Comparison of ENCODE assay signal across 14 cellular contexts in the genomic region with DNA sequence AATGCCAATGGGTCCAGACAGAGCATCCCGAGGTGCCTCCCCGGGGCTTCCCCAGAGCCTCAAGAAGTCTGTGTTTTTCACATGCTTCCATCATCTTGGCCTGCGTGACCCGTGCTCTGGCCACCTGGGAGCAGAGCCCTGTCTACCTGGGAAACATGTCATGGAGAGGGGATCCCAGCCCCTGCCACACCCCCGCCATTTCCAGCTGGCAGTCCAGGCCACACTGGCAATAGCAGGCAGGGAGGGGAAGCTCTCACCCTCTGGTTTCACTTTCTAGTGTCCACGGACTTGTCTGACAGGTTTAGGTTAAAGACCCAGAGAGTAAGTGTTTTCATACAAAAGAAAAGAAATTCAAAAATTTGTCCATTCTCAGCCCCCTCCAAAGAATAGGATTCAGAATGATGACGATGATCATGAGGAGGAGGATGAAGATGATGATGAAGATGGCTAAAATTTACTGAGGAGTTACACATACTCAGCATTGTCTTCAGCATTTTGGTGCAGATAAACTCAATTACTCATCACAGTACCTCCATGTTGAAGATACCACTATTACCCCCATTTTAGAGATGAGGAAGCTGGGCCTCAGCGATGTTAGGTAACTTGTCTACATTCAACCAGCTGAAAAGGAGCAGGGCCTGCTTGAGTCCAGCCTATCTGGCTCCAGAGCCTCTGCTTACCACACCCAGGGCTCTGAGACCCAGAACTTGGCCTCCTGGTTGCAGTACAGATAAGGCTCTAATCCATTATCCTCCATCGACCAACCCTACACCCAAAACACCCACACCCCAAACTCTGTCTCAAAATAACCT. TPM values are rescaled to one million over a fixed set of nuclear protein-coding genes. Genes with fewer than 3 reads are reported as not detected.
DNase-seq lines count a peak whose midpoint lies in the region; ATAC-seq, FAIRE-seq and TF ChIP-seq lines count a peak whose summit lies in the region.
"Had no signal": no experiment of that assay in that cellular context is flagged by ENCODE, and none has a peak within 500 bp of the region (broad histone marks: within the 10 kb centered on the region; RNA-seq: fewer than 3 reads in every experiment).

No MANE protein-coding gene starts in this region.

- no TSS peak for BruUV-seq in GM12878 (replicated peaks; lab: Mats Ljungman, UMichigan)

- no peaks in the 10 kb centered on the region for H3K79me2 ChIP-seq in GM12878 (ENCODE audit: control insufficient read depth, insufficient read depth, low read length)

- peak; percentile 18 for FAIRE-seq in GM12878 (lab: Jason Lieb, UNC)
- FAIRE-seq: A549 had no signal

- ATAC-seq in GM12878 (no peak), HG02852 (IDR thresholded peaks at IDR 0.05; ENCODE audit: unreplicated experiment) (no peak)
- ATAC-seq: A549 had no signal

- in situ Hi-C loops in GM12878 (cut with MboI) (no loop called here), transverse colon (cut with MboI; ENCODE audit: low pct_ligation_motif_present in 1 of 4, low pct_unique_long_range_greater_than_20kb in 1 of 4, low sequenced_read_pairs in 3 of 4) (no loop called here)

- RAD21 ChIA-PET in GM12878 (lab: Charles Lee; ENCODE audit: unreplicated experiment): interaction anchor here (0.8 to 4.3 kb wide), 2 partner anchors 9 to 106 kb away, joined by 4 to 33 read pairs; partner anchors contain the start of gene SMIM5

- no peak overlapping the region for H3K4me2 ChIP-seq in GM12878 (ENCODE audit: control insufficient read depth, insufficient read depth)
- H3K4me2 ChIP-seq: A549, neural progenitor cell, SK-N-SH had no signal

- CTCF ChIA-PET in GM12878 (lab: Yijun Ruan, JAX): interaction anchor here (0.6 to 10.0 kb wide), 4 partner anchors 8 to 105 kb away, joined by 3 to 89 read pairs (median 13); partner anchors contain the start of gene SMIM5

- H3K4me3 ChIP-seq in GM12878 (no peak overlapping the region), transverse colon (no peak overlapping the region)
- H3K4me3 ChIP-seq: A549, MG63, neural progenitor cell had no signal

- H3K36me3 ChIP-seq in GM12878 (ENCODE audit: control insufficient read depth in 2 of 2, insufficient read depth in 2 of 2, low read length in 1 of 2): peaks cover 3 to 6% of the 10 kb centered on the region in 2 experiments; a peak in 3 of 4 replicates
- H3K36me3 ChIP-seq in transverse colon: no peaks in the 10 kb centered on the region
- H3K36me3 ChIP-seq: MG63, neural progenitor cell had no signal

- POLR2A ChIA-PET in GM12878 (lab: Charles Lee): no interaction called here

- H3K9me3 ChIP-seq in GM12878 (replicated peaks; ENCODE audit: control insufficient read depth, insufficient read depth, low read length) (no peaks in the 10 kb centered on the region), transverse colon (no peaks in the 10 kb centered on the region)
- H3K9me3 ChIP-seq: A549, MG63, SK-N-SH had no signal

- no peak overlapping the region for H3K9ac ChIP-seq in GM12878 (ENCODE audit: control insufficient read depth, insufficient read depth, low read length)
- H3K9ac ChIP-seq: SK-N-SH had no signal

- no peak for TF ChIP-seq POLR2A in GM12878 (IDR thresholded peaks at IDR 0.05; ENCODE audit: low read depth, low read length)
- TF ChIP-seq POLR2A in transverse colon (IDR thresholded peaks at IDR 0.05): no peak

- SMC1A ChIA-PET in GM12878 (lab: Charles Lee; ENCODE audit: uncharacterized antibody, unreplicated experiment): interaction anchor here (0.8 to 2.1 kb wide), 2 partner anchors 9 to 143 kb away, joined by 3 to 7 read pairs; partner anchors contain the start of gene SMIM5

- DNase-seq in NCI-H2196 (lab: John Stamatoyannopoulos, UW; ENCODE audit: unreplicated experiment): peak; percentile 28
- no peak for DNase-seq in NCI-H2196 treated with DMSO at 0.1 percent for 48 hours (lab: John Stamatoyannopoulos, UW; ENCODE audit: unreplicated experiment)
- no peak for DNase-seq in GM12878 (ENCODE audit: low read depth, low spot score)
- DNase-seq in kidney tubule cell (ENCODE audit: low spot score): peak; percentile 36
- DNase-seq in transverse colon: peak; percentile 70
- DNase-seq in posterior vena cava (ENCODE audit: low spot score): no peak
- DNase-seq in stimulated activated naive CD4-positive, alpha-beta T cell (lab: John Stamatoyannopoulos, UW): no peak
- DNase-seq: activated CD4-positive, alpha-beta T cell treated with anti-CD3 and anti-CD28 coated beads for 48 hours; MG63; NCI-H82; SK-N-SH had no signal

- no peak for TF ChIP-seq CTCF in GM12878 (IDR thresholded peaks at IDR 0.05 in 2 of 3, conservative IDR thresholded peaks at IDR 0.05 in 1 of 3; ENCODE audit: control insufficient read depth in 2 of 3, extremely low read depth in 1 of 3, insufficient read depth in 1 of 3, low read depth in 3 of 3, low read length in 3 of 3)
- TF ChIP-seq CTCF in transverse colon (IDR thresholded peaks at IDR 0.05): peak in 1 of 5 experiments; percentile 6

- peaks cover 14% of the 10 kb centered on the region for H3K4me1 ChIP-seq in GM12878 (ENCODE audit: control insufficient read depth, insufficient read depth, low read length)
- H3K4me1 ChIP-seq in transverse colon: peaks cover 8 to 52% (median 35%) of the 10 kb centered on the region in 4 donors
- H3K4me1 ChIP-seq: neural progenitor cell had no signal

- H4K20me1 ChIP-seq in GM12878 (ENCODE audit: control insufficient read depth, insufficient read depth): no peaks in the 10 kb centered on the region

- H2AFZ ChIP-seq in GM12878 (ENCODE audit: control insufficient read depth, low read depth, low read length): no peak overlapping the region
- H2AFZ ChIP-seq: neural progenitor cell had no signal

- no peaks in the 10 kb centered on the region for H3K27me3 ChIP-seq in GM12878 (replicated peaks in 1 of 2; ENCODE audit: control insufficient read depth in 2 of 2, insufficient read depth in 2 of 2, low read length in 1 of 2)
- H3K27me3 ChIP-seq in transverse colon: no peaks in the 10 kb centered on the region
- H3K27me3 ChIP-seq: MG63, neural progenitor cell had no signal

- WGBS in GM12878 (ENCODE audit: insufficient coverage, insufficient replicate concordance, low lambda C conversion rate, missing lambda C conversion rate): 92% methylated on average over 9 of the region's 9 CpGs
- WGBS in transverse colon (ENCODE audit: low coverage in 1 of 2), 2 donors: 61% methylated on average over 4 to 9 of the region's 9 CpGs

- no peak for TF ChIP-seq RAD21 in GM12878 (IDR thresholded peaks at IDR 0.05; ENCODE audit: insufficient read depth, low read depth, low read length)

- TF ChIP-seq EP300 in GM12878 (IDR thresholded peaks at IDR 0.05; ENCODE audit: borderline replicate concordance in 1 of 2, control insufficient read depth in 1 of 2, low read depth in 2 of 2, low read length in 2 of 2): no peak
- no peak for TF ChIP-seq EP300 in transverse colon (IDR thresholded peaks at IDR 0.05; ENCODE audit: low read depth)

- intact Hi-C loops in GM12878 (cut with micrococcal nuclease; ENCODE audit: unreplicated experiment): no loop called here
- intact Hi-C loops in transverse colon (cut with DNase I; ENCODE audit: low total_unique reads): no loop called here
- intact Hi-C loops in posterior vena cava (cut with DNase I): no loop called here

- H3K27ac ChIP-seq in GM12878 (ENCODE audit: control insufficient read depth, insufficient read depth) (no peak overlapping the region), transverse colon (peak overlapping the region; percentile 64 to 88 (median 68))
- H3K27ac ChIP-seq: neural progenitor cell had no signal

RNA-seq across cellular contexts. Expression of gene SMIM5, which starts 9.2 kb away (rescaled TPM):
- 0.38 and 0.61 TPM in 2 replicates for total RNA-seq in GM12878 (2013; cell fraction: nucleolus; rRNA removed)
- total RNA-seq in GM12878 (2014; rRNA removed): not detected in 2 replicates
- total RNA-seq in GM12878 (2014; rRNA removed; fragmentation: Illumina TruSeq; extraction: Trizol): not detected in 2 replicates
- total RNA-seq in GM12878 (2021): not detected in 2 replicates
- 0.07 TPM for polyA plus RNA-seq in GM12878 (2011; ENCODE audit: low read depth)
- not detected in 2 replicates for polyA plus RNA-seq in GM12878 (2011; rRNA removed)
- not detected in 2 replicates for polyA plus RNA-seq in GM12878 (2011; cell fraction: cytosol; rRNA removed)
- 0.20 TPM in 1 of 2 replicates, not detected in the other for polyA plus RNA-seq in GM12878 (2011; cell fraction: nucleus; rRNA removed)
- 0.20 and 0.39 TPM in 2 replicates for polyA plus RNA-seq in GM12878 (2012)
- not detected in 2 replicates for polyA plus RNA-seq in GM12878 (2014; fragmentation: Illumina TruSeq; extraction: Trizol)
- not detected for polyA plus RNA-seq in GM12878 (2014; fragmentation: Nextera tagmentation; extraction: Ambion mirVana)
- polyA plus RNA-seq in GM12878 (2014; rRNA removed): 0.04 TPM in 1 of 2 replicates, not detected in the other
- polyA plus RNA-seq in GM12878 (2016; fragmentation: Nextera tagmentation; extraction: Ambion mirVana): under 1 TPM; 0.08 to 0.11 TPM
- not detected in 2 replicates for polyA minus RNA-seq in GM12878 (2011; rRNA and poly(A)+ RNA removed)
- not detected in 2 replicates for polyA minus RNA-seq in GM12878 (2011; cell fraction: cytosol; rRNA and poly(A)+ RNA removed)
- polyA minus RNA-seq in GM12878 (2011; cell fraction: nucleus; rRNA and poly(A)+ RNA removed): not detected in 2 replicates
- 10 to 100 TPM in 3 of 4 donors, not detected in 1; 31.3 to 71.4 (median 50.0) TPM for total RNA-seq in transverse colon
- total RNA-seq in posterior vena cava: under 1 TPM; 0.38 to 0.97 TPM

RNA-seq across cellular contexts. Expression of gene RECQL5, which starts 24.5 kb away (rescaled TPM):
- total RNA-seq in GM12878 (2013; cell fraction: nucleolus; rRNA removed): 112 and 142 TPM in 2 replicates
- 22.3 and 26.8 TPM in 2 replicates for total RNA-seq in GM12878 (2014; rRNA removed)
- total RNA-seq in GM12878 (2014; rRNA removed; fragmentation: Illumina TruSeq; extraction: Trizol): 13.9 and 15.3 TPM in 2 replicates
- total RNA-seq in GM12878 (2021): 30.0 and 32.1 TPM in 2 replicates
- polyA plus RNA-seq in GM12878 (2011; ENCODE audit: low read depth): 13.1 TPM
- polyA plus RNA-seq in GM12878 (2011; rRNA removed): 10.5 and 15.2 TPM in 2 replicates
- 15.7 and 17.6 TPM in 2 replicates for polyA plus RNA-seq in GM12878 (2011; cell fraction: cytosol; rRNA removed)
- 194 and 196 TPM in 2 replicates for polyA plus RNA-seq in GM12878 (2011; cell fraction: nucleus; rRNA removed)
- 28.1 and 34.0 TPM in 2 replicates for polyA plus RNA-seq in GM12878 (2012)
- 11.2 and 18.0 TPM in 2 replicates for polyA plus RNA-seq in GM12878 (2014; fragmentation: Illumina TruSeq; extraction: Trizol)
- polyA plus RNA-seq in GM12878 (2014; fragmentation: Nextera tagmentation; extraction: Ambion mirVana): 1 to 10 TPM; 3.6 to 6.4 TPM
- polyA plus RNA-seq in GM12878 (2014; rRNA removed): 26.6 and 30.6 TPM in 2 replicates
- 10 to 100 TPM; 26.9 to 27.3 TPM for polyA plus RNA-seq in GM12878 (2016; fragmentation: Nextera tagmentation; extraction: Ambion mirVana)
- 18.1 and 28.2 TPM in 2 replicates for polyA minus RNA-seq in GM12878 (2011; rRNA and poly(A)+ RNA removed)
- 8.1 and 13.6 TPM in 2 replicates for polyA minus RNA-seq in GM12878 (2011; cell fraction: cytosol; rRNA and poly(A)+ RNA removed)
- polyA minus RNA-seq in GM12878 (2011; cell fraction: nucleus; rRNA and poly(A)+ RNA removed): 29.1 and 47.5 TPM in 2 replicates
- total RNA-seq in transverse colon: 100 to 1,000 TPM in 2 of 4 donors, 10 to 100 TPM in 2; 25.1 to 129 (median 80.3) TPM
- 10 to 100 TPM; 14.5 to 14.8 TPM for total RNA-seq in posterior vena cava

RNA-seq across cellular contexts. Expression of gene SAP30BP, which starts 24.7 kb away (rescaled TPM):
- total RNA-seq in GM12878 (2013; cell fraction: nucleolus; rRNA removed): 99.0 and 115 TPM in 2 replicates
- 57.9 and 61.9 TPM in 2 replicates for total RNA-seq in GM12878 (2014; rRNA removed)
- total RNA-seq in GM12878 (2014; rRNA removed; fragmentation: Illumina TruSeq; extraction: Trizol): 67.7 and 71.2 TPM in 2 replicates
- total RNA-seq in GM12878 (2021): 76.8 and 89.3 TPM in 2 replicates
- polyA plus RNA-seq in GM12878 (2011; ENCODE audit: low read depth): 40.6 TPM
- 73.7 and 77.4 TPM in 2 replicates for polyA plus RNA-seq in GM12878 (2011; rRNA removed)
- polyA plus RNA-seq in GM12878 (2011; cell fraction: cytosol; rRNA removed): 90.9 and 110 TPM in 2 replicates
- polyA plus RNA-seq in GM12878 (2011; cell fraction: nucleus; rRNA removed): 309 and 339 TPM in 2 replicates
- 64.2 and 66.5 TPM in 2 replicates for polyA plus RNA-seq in GM12878 (2012)
- polyA plus RNA-seq in GM12878 (2014; fragmentation: Illumina TruSeq; extraction: Trizol): 97.8 and 100 TPM in 2 replicates
- 100 to 1,000 TPM; 149 to 166 TPM for polyA plus RNA-seq in GM12878 (2014; fragmentation: Nextera tagmentation; extraction: Ambion mirVana)
- polyA plus RNA-seq in GM12878 (2014; rRNA removed): 87.7 and 91.2 TPM in 2 replicates
- polyA plus RNA-seq in GM12878 (2016; fragmentation: Nextera tagmentation; extraction: Ambion mirVana): 100 to 1,000 TPM; 107 to 116 TPM
- polyA minus RNA-seq in GM12878 (2011; rRNA and poly(A)+ RNA removed): 50.5 and 57.8 TPM in 2 replicates
- 19.1 and 32.4 TPM in 2 replicates for polyA minus RNA-seq in GM12878 (2011; cell fraction: cytosol; rRNA and poly(A)+ RNA removed)
- polyA minus RNA-seq in GM12878 (2011; cell fraction: nucleus; rRNA and poly(A)+ RNA removed): 33.9 and 65.3 TPM in 2 replicates
- total RNA-seq in transverse colon: 10 to 100 TPM; 49.0 to 83.8 (median 71.4) TPM
- 10 to 100 TPM; 56.7 to 66.1 TPM for total RNA-seq in posterior vena cava

RNA-seq across cellular contexts. Expression of gene MYO15B, which starts 54.8 kb away (rescaled TPM):
- 43.1 and 49.0 TPM in 2 replicates for total RNA-seq in GM12878 (2013; cell fraction: nucleolus; rRNA removed)
- total RNA-seq in GM12878 (2014; rRNA removed): 4.3 and 6.7 TPM in 2 replicates
- total RNA-seq in GM12878 (2014; rRNA removed; fragmentation: Illumina TruSeq; extraction: Trizol): 2.3 and 2.7 TPM in 2 replicates
- 12.3 and 15.4 TPM in 2 replicates for total RNA-seq in GM12878 (2021)
- 3.0 TPM for polyA plus RNA-seq in GM12878 (2011; ENCODE audit: low read depth)
- 0.67 and 0.82 TPM in 2 replicates for polyA plus RNA-seq in GM12878 (2011; rRNA removed)
- polyA plus RNA-seq in GM12878 (2011; cell fraction: cytosol; rRNA removed): 0.73 and 0.92 TPM in 2 replicates
- polyA plus RNA-seq in GM12878 (2011; cell fraction: nucleus; rRNA removed): 16.5 and 17.3 TPM in 2 replicates
- polyA plus RNA-seq in GM12878 (2012): 14.4 and 19.5 TPM in 2 replicates
- 2.1 and 3.6 TPM in 2 replicates for polyA plus RNA-seq in GM12878 (2014; fragmentation: Illumina TruSeq; extraction: Trizol)
- polyA plus RNA-seq in GM12878 (2014; fragmentation: Nextera tagmentation; extraction: Ambion mirVana): under 1 TPM in 1 of 2 experiments, not detected in 1; 0.82 TPM
- polyA plus RNA-seq in GM12878 (2014; rRNA removed): 9.0 and 11.1 TPM in 2 replicates
- 1 to 10 TPM; 1.2 to 1.3 TPM for polyA plus RNA-seq in GM12878 (2016; fragmentation: Nextera tagmentation; extraction: Ambion mirVana)
- 0.59 and 0.62 TPM in 2 replicates for polyA minus RNA-seq in GM12878 (2011; rRNA and poly(A)+ RNA removed)
- polyA minus RNA-seq in GM12878 (2011; cell fraction: cytosol; rRNA and poly(A)+ RNA removed): not detected in 2 replicates
- polyA minus RNA-seq in GM12878 (2011; cell fraction: nucleus; rRNA and poly(A)+ RNA removed): 3.1 and 7.0 TPM in 2 replicates
- total RNA-seq in transverse colon: 1,000 to 10,000 TPM in 1 of 4 donors, 100 to 1,000 TPM in 2, 10 to 100 TPM in 1; 59.3 to 1,778 (median 829) TPM
- 100 to 1,000 TPM in 1 of 2 donors, 10 to 100 TPM in 1; 76.5 to 114 TPM for total RNA-seq in posterior vena cava

Comparison
In these comparisons a context has a peak if more than half of its experiments do, and no peak if none do; other contexts are left out.
1. DNase-seq: peak in NCI-H2196 (single experiment), kidney tubule cell (single experiment) and transverse colon (single experiment); none in NCI-H2196 treated with DMSO at 0.1 percent for 48 hours (single experiment), GM12878 (single experiment), posterior vena cava (single experiment) and stimulated activated naive CD4-positive, alpha-beta T cell (0 of 6).